Comparison of ENCODE assay signal across 7 cellular contexts in the genomic region with DNA sequence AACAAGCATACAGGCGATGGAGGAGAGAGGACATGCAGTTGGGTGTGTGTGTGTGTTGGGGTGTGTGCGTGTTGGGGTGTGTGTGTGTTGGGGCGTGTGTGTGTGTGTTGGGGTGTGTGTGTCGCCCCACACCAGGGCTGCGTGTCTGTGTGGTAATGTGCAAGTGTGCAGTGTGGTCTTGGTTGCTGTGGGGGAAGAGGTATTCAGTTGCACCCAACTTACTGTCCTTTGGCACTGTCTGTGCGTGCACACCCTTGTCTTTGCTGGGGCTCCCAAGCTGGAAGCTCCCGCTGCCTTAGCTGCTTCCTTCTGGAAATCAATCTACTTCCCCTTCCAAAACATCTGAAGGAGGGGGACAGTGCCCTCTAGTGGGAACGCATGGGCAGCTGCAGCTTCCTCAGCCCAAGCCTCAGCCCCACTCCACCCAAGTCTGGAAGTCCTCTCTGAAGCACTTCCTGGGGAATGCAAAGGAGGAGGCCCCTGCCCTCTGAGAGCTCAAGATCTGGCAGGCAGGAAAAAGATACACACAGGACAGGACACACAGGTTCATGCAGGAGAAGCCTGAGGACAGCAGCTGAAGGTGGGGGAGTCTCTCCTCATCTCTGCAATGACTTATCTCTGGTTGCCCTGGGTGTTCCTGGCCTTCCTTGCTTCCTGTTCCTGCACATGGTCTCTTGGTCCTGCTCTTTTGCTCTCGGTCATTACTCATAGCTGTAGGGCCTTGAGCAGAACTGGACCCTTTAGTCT. TPM values are rescaled to one million over a fixed set of nuclear protein-coding genes. Genes with fewer than 3 reads are reported as not detected.
DNase-seq lines count a peak whose midpoint lies in the region; ATAC-seq, FAIRE-seq and TF ChIP-seq lines count a peak whose summit lies in the region.

No MANE protein-coding gene starts in this region.

- POLR2A ChIA-PET in GM12878 (lab: Charles Lee) = interaction anchor here (0.5 to 1.6 kb wide), 3 partner anchors 103 to 404 kb away, joined by 3 to 4 read pairs (median 3); no protein-coding TSS in a partner anchor

- TF ChIP-seq POLR2A in GM12878 (IDR thresholded peaks at IDR 0.05; ENCODE audit: low read depth, low read length) = no peak

- peaks cover 11% of the 10 kb centered on the region for H3K4me1 Mint-ChIP-seq in T-helper 2 cell treated with Interferon-gamma antibody and Interleukin-4, amounts not matched to agents 5 μg/mL and 100 μg/mL, for 36 hours (ENCODE audit: low read depth)

- CTCF ChIA-PET in GM12878 (lab: Yijun Ruan, JAX) = interaction anchor here (0.5 to 8.0 kb wide), 54 partner anchors 9 to 1615 kb away, joined by 3 to 121 read pairs (median 4); a partner anchor contains a TSS

- peak; percentile 78 for ATAC-seq in GM12878
- ATAC-seq in HG02884 (IDR thresholded peaks at IDR 0.05; ENCODE audit: unreplicated experiment) = no peak

- peaks cover 4% of the 10 kb centered on the region for H3K27me3 Mint-ChIP-seq in T-helper 2 cell treated with Interferon-gamma antibody and Interleukin-4, amounts not matched to agents 5 μg/mL and 100 μg/mL, for 36 hours (ENCODE audit: low read depth)

- DNase-seq in NCI-H146 (lab: John Stamatoyannopoulos, UW) (peak; percentile 73), GM12878 (ENCODE audit: low read depth, low spot score) (no peak), iPS-NIHi7 (ENCODE audit: extremely low spot score) (peak; percentile 80), small intestine (peak; percentile 86)
- peak; percentile 53 for DNase-seq in T-helper 2 cell treated with Interferon-gamma antibody and Interleukin-4, amounts not matched to agents 5 μg/mL and 100 μg/mL, for 36 hours (ENCODE audit: low spot score)

- WGBS in GM12878 (ENCODE audit: insufficient coverage, insufficient replicate concordance, low lambda C conversion rate, missing lambda C conversion rate) = 20% methylated on average over 9 of the region's 9 CpGs
- WGBS in small intestine, 3 donors = 25 to 39% (median 32%) methylated on average over 9 of the region's 9 CpGs

- no peak overlapping the region for H3K4me3 Mint-ChIP-seq in T-helper 2 cell treated with Interferon-gamma antibody and Interleukin-4, amounts not matched to agents 5 μg/mL and 100 μg/mL, for 36 hours

- H3K4me3 ChIP-seq in GM12878 = no peak overlapping the region
- H3K4me3 ChIP-seq in small intestine (ENCODE audit: low read depth in 1 of 2, low read length in 2 of 2) = no peak overlapping the region

- intact Hi-C loops in GM12878 (cut with micrococcal nuclease; ENCODE audit: unreplicated experiment) = loop anchor here (1.0 to 10.0 kb wide), 4 partner anchors 31 to 334 kb away; a partner anchor contains a TSS

- FAIRE-seq in GM12878 (lab: Jason Lieb, UNC) = peak; percentile 97
- no peak for FAIRE-seq in small intestine (lab: Jason Lieb, UNC)

- RAD21 ChIA-PET in GM12878 (lab: Charles Lee; ENCODE audit: unreplicated experiment) = interaction anchor here (0.7 to 7.3 kb wide), 8 partner anchors 13 to 329 kb away, joined by 3 to 74 read pairs (median 4); a partner anchor contains a TSS

- H4K20me1 ChIP-seq in GM12878 (ENCODE audit: control insufficient read depth, insufficient read depth) = no peaks in the 10 kb centered on the region

- H3K9ac ChIP-seq in GM12878 (ENCODE audit: control insufficient read depth, insufficient read depth, low read length) = no peak overlapping the region

- H3K9me3 ChIP-seq in GM12878 (replicated peaks; ENCODE audit: control insufficient read depth, insufficient read depth, low read length) (no peaks in the 10 kb centered on the region), small intestine (ENCODE audit: control insufficient read depth, low read depth) (no peaks in the 10 kb centered on the region)

- no peak overlapping the region for H3K4me2 ChIP-seq in GM12878 (ENCODE audit: control insufficient read depth, insufficient read depth)

- TF ChIP-seq CTCF in GM12873 (IDR thresholded peaks at IDR 0.05; ENCODE audit: insufficient read depth, low read depth, low read length, missing control alignments) = peak; percentile 97
- TF ChIP-seq CTCF in GM12878 (IDR thresholded peaks at IDR 0.05 in 2 of 3, conservative IDR thresholded peaks at IDR 0.05 in 1 of 3; ENCODE audit: control insufficient read depth in 2 of 3, extremely low read depth in 1 of 3, insufficient read depth in 1 of 3, low read depth in 3 of 3, low read length in 3 of 3) = peak; percentile 92 to 98 (median 98)

- H3K4me1 ChIP-seq in GM12878 (ENCODE audit: control insufficient read depth, insufficient read depth, low read length) = no peaks in the 10 kb centered on the region
- no peaks in the 10 kb centered on the region for H3K4me1 ChIP-seq in small intestine (ENCODE audit: control insufficient read depth in 2 of 2, insufficient read depth in 1 of 2, low read depth in 1 of 2, low read length in 1 of 2)

- in situ Hi-C loops in GM12878 (cut with MboI) = no loop called here

- H3K79me2 ChIP-seq in GM12878 (ENCODE audit: control insufficient read depth, insufficient read depth, low read length) = no peaks in the 10 kb centered on the region

- no TSS peak for BruUV-seq in GM12878 (replicated peaks; lab: Mats Ljungman, UMichigan)

- SMC1A ChIA-PET in GM12878 (lab: Charles Lee; ENCODE audit: uncharacterized antibody, unreplicated experiment) = interaction anchor here (0.7 to 5.2 kb wide), 15 partner anchors 13 to 664 kb away, joined by 3 to 37 read pairs (median 4); a partner anchor contains a TSS

- TF ChIP-seq EP300 in GM12878 (IDR thresholded peaks at IDR 0.05; ENCODE audit: borderline replicate concordance in 1 of 2, control insufficient read depth in 1 of 2, low read depth in 2 of 2, low read length in 2 of 2) = no peak

- no peaks in the 10 kb centered on the region for H3K9me3 Mint-ChIP-seq in T-helper 2 cell treated with Interferon-gamma antibody and Interleukin-4, amounts not matched to agents 5 μg/mL and 100 μg/mL, for 36 hours

- no peak overlapping the region; the same call in 1 of the 2 replicates for H2AFZ ChIP-seq in GM12878 (ENCODE audit: control insufficient read depth, low read depth, low read length)

- H3K36me3 Mint-ChIP-seq in T-helper 2 cell treated with Interferon-gamma antibody and Interleukin-4, amounts not matched to agents 5 μg/mL and 100 μg/mL, for 36 hours (ENCODE audit: low read depth) = no peaks in the 10 kb centered on the region

- no peak overlapping the region for H3K27ac Mint-ChIP-seq in T-helper 2 cell treated with Interferon-gamma antibody and Interleukin-4, amounts not matched to agents 5 μg/mL and 100 μg/mL, for 36 hours

- H3K27ac ChIP-seq in GM12878 (ENCODE audit: control insufficient read depth, insufficient read depth) = no peak overlapping the region
- no peak overlapping the region for H3K27ac ChIP-seq in small intestine (ENCODE audit: low read depth in 1 of 2, low read length in 1 of 2)

- TF ChIP-seq RAD21 in GM12878 (IDR thresholded peaks at IDR 0.05; ENCODE audit: insufficient read depth, low read depth, low read length) = peak; percentile 77

- H3K36me3 ChIP-seq in GM12878 (ENCODE audit: control insufficient read depth in 2 of 2, insufficient read depth in 2 of 2, low read length in 1 of 2) (no peaks in the 10 kb centered on the region), small intestine (ENCODE audit: control insufficient read depth in 2 of 2, insufficient read depth in 2 of 2, low read length in 2 of 2) (no peaks in the 10 kb centered on the region)

- no peaks in the 10 kb centered on the region; a peak in 1 of 4 replicates for H3K27me3 ChIP-seq in GM12878 (replicated peaks in 1 of 2; ENCODE audit: control insufficient read depth in 2 of 2, insufficient read depth in 2 of 2, low read length in 1 of 2)
- H3K27me3 ChIP-seq in small intestine (ENCODE audit: control insufficient read depth in 2 of 2, insufficient read depth in 2 of 2, low read length in 2 of 2) = no peaks in the 10 kb centered on the region

RNA-seq across cellular contexts. Expression of a gene that starts 13.1 kb away (rescaled TPM):
- 0.27 and 2.0 TPM in 2 replicates for total RNA-seq in GM12878 (2013; cell fraction: nucleolus; rRNA removed)
- 0.05 and 0.28 TPM in 2 replicates for total RNA-seq in GM12878 (2014; rRNA removed)
- total RNA-seq in GM12878 (2014; rRNA removed; fragmentation: Illumina TruSeq; extraction: Trizol) = not detected in 2 replicates
- total RNA-seq in GM12878 (2021) = 0.13 and 0.26 TPM in 2 replicates
- polyA plus RNA-seq in GM12878 (2011; ENCODE audit: low read depth) = 0.22 TPM
- polyA plus RNA-seq in GM12878 (2011; rRNA removed) = 0.14 and 0.27 TPM in 2 replicates
- polyA plus RNA-seq in GM12878 (2011; cell fraction: cytosol; rRNA removed) = 0.18 and 0.22 TPM in 2 replicates
- 0.50 and 1.1 TPM in 2 replicates for polyA plus RNA-seq in GM12878 (2011; cell fraction: nucleus; rRNA removed)
- 0.42 and 0.83 TPM in 2 replicates for polyA plus RNA-seq in GM12878 (2012)
- 0.08 and 0.09 TPM in 2 replicates for polyA plus RNA-seq in GM12878 (2014; fragmentation: Illumina TruSeq; extraction: Trizol)
- polyA plus RNA-seq in GM12878 (2014; fragmentation: Nextera tagmentation; extraction: Ambion mirVana) = under 1 TPM in 1 of 2 experiments, not detected in 1; 0.02 TPM
- 0.01 and 0.15 TPM in 2 replicates for polyA plus RNA-seq in GM12878 (2014; rRNA removed)
- polyA plus RNA-seq in GM12878 (2016; fragmentation: Nextera tagmentation; extraction: Ambion mirVana) = not detected
- polyA minus RNA-seq in GM12878 (2011; rRNA and poly(A)+ RNA removed) = 0.05 and 0.22 TPM in 2 replicates
- polyA minus RNA-seq in GM12878 (2011; cell fraction: cytosol; rRNA and poly(A)+ RNA removed) = 0.42 TPM in 1 of 2 replicates, not detected in the other
- 0.36 TPM in 1 of 2 replicates, not detected in the other for polyA minus RNA-seq in GM12878 (2011; cell fraction: nucleus; rRNA and poly(A)+ RNA removed)
- under 1 TPM in 2 of 3 donors, not detected in 1; 0.81 to 0.85 TPM for polyA plus RNA-seq in small intestine

RNA-seq across cellular contexts. Expression of a gene that starts 14.7 kb away (rescaled TPM):
- 61.2 and 62.7 TPM in 2 replicates for total RNA-seq in GM12878 (2013; cell fraction: nucleolus; rRNA removed)
- 83.2 and 90.4 TPM in 2 replicates for total RNA-seq in GM12878 (2014; rRNA removed)
- 46.6 and 51.7 TPM in 2 replicates for total RNA-seq in GM12878 (2014; rRNA removed; fragmentation: Illumina TruSeq; extraction: Trizol)
- 78.7 and 90.1 TPM in 2 replicates for total RNA-seq in GM12878 (2021)
- polyA plus RNA-seq in GM12878 (2011; ENCODE audit: low read depth) = 36.1 TPM
- polyA plus RNA-seq in GM12878 (2011; rRNA removed) = 38.7 and 67.2 TPM in 2 replicates
- polyA plus RNA-seq in GM12878 (2011; cell fraction: cytosol; rRNA removed) = 62.2 and 64.3 TPM in 2 replicates
- 90.5 and 98.2 TPM in 2 replicates for polyA plus RNA-seq in GM12878 (2011; cell fraction: nucleus; rRNA removed)
- polyA plus RNA-seq in GM12878 (2012) = 38.5 and 44.3 TPM in 2 replicates
- 92.4 and 96.2 TPM in 2 replicates for polyA plus RNA-seq in GM12878 (2014; fragmentation: Illumina TruSeq; extraction: Trizol)
- polyA plus RNA-seq in GM12878 (2014; fragmentation: Nextera tagmentation; extraction: Ambion mirVana) = 1 to 10 TPM; 1.4 to 2.9 TPM
- 66.1 and 97.4 TPM in 2 replicates for polyA plus RNA-seq in GM12878 (2014; rRNA removed)
- polyA plus RNA-seq in GM12878 (2016; fragmentation: Nextera tagmentation; extraction: Ambion mirVana) = 10 to 100 TPM; 12.6 to 13.4 TPM
- 62.7 and 66.1 TPM in 2 replicates for polyA minus RNA-seq in GM12878 (2011; rRNA and poly(A)+ RNA removed)
- polyA minus RNA-seq in GM12878 (2011; cell fraction: cytosol; rRNA and poly(A)+ RNA removed) = 36.5 and 40.9 TPM in 2 replicates
- polyA minus RNA-seq in GM12878 (2011; cell fraction: nucleus; rRNA and poly(A)+ RNA removed) = 26.4 and 43.6 TPM in 2 replicates
- 10 to 100 TPM; 18.1 to 20.9 (median 20.6) TPM for polyA plus RNA-seq in small intestine

RNA-seq across cellular contexts. Expression of a gene that starts 33.3 kb away (rescaled TPM):
- total RNA-seq in GM12878 (2013; cell fraction: nucleolus; rRNA removed) = 0.76 and 1.9 TPM in 2 replicates
- total RNA-seq in GM12878 (2014; rRNA removed) (0.11 and 0.23 TPM in 2 replicates), GM12878 (2014; rRNA removed; fragmentation: Illumina TruSeq; extraction: Trizol) (0.05 and 0.22 TPM in 2 replicates), GM12878 (2021) (0.19 and 0.26 TPM in 2 replicates)
- 0.17 TPM for polyA plus RNA-seq in GM12878 (2011; ENCODE audit: low read depth)
- polyA plus RNA-seq in GM12878 (2011; rRNA removed) (0.23 and 0.61 TPM in 2 replicates), GM12878 (2014; fragmentation: Illumina TruSeq; extraction: Trizol) (0.13 and 0.49 TPM in 2 replicates), GM12878 (2014; fragmentation: Nextera tagmentation; extraction: Ambion mirVana) (under 1 TPM in 1 of 2 experiments, not detected in 1; 0.04 TPM), GM12878 (2014; rRNA removed) (0.27 and 0.63 TPM in 2 replicates), GM12878 (2016; fragmentation: Nextera tagmentation; extraction: Ambion mirVana) (under 1 TPM; 0.30 to 0.48 TPM), small intestine (100 to 1,000 TPM in 2 of 3 donors, 10 to 100 TPM in 1; 97.1 to 198 (median 117) TPM)
- polyA plus RNA-seq in GM12878 (2011; cell fraction: cytosol; rRNA removed) = 0.24 and 0.52 TPM in 2 replicates
- polyA plus RNA-seq in GM12878 (2011; cell fraction: nucleus; rRNA removed) = 1.7 and 2.5 TPM in 2 replicates
- polyA plus RNA-seq in GM12878 (2012) = 0.29 and 0.30 TPM in 2 replicates
- 0.37 and 0.62 TPM in 2 replicates for polyA minus RNA-seq in GM12878 (2011; rRNA and poly(A)+ RNA removed)
- not detected in 2 replicates for polyA minus RNA-seq in GM12878 (2011; cell fraction: cytosol; rRNA and poly(A)+ RNA removed)
- 0.60 and 1.4 TPM in 2 replicates for polyA minus RNA-seq in GM12878 (2011; cell fraction: nucleus; rRNA and poly(A)+ RNA removed)

RNA-seq across cellular contexts. Expression of a gene that starts 41.5 kb away (rescaled TPM):
- total RNA-seq in GM12878 (2013; cell fraction: nucleolus; rRNA removed) = 6.5 and 7.3 TPM in 2 replicates
- 73.1 and 82.0 TPM in 2 replicates for total RNA-seq in GM12878 (2014; rRNA removed)
- total RNA-seq in GM12878 (2014; rRNA removed; fragmentation: Illumina TruSeq; extraction: Trizol) = 44.6 and 45.3 TPM in 2 replicates
- 56.1 and 58.0 TPM in 2 replicates for total RNA-seq in GM12878 (2021)
- 77.7 TPM for polyA plus RNA-seq in GM12878 (2011; ENCODE audit: low read depth)
- polyA plus RNA-seq in GM12878 (2011; rRNA removed) = 97.8 and 140 TPM in 2 replicates
- polyA plus RNA-seq in GM12878 (2011; cell fraction: cytosol; rRNA removed) = 154 and 175 TPM in 2 replicates
- 44.1 and 56.7 TPM in 2 replicates for polyA plus RNA-seq in GM12878 (2011; cell fraction: nucleus; rRNA removed)
- polyA plus RNA-seq in GM12878 (2012) = 61.5 and 76.0 TPM in 2 replicates
- 37.6 and 51.7 TPM in 2 replicates for polyA plus RNA-seq in GM12878 (2014; fragmentation: Illumina TruSeq; extraction: Trizol)
- 100 to 1,000 TPM; 323 to 361 TPM for polyA plus RNA-seq in GM12878 (2014; fragmentation: Nextera tagmentation; extraction: Ambion mirVana)
- polyA plus RNA-seq in GM12878 (2014; rRNA removed) = 99.8 and 109 TPM in 2 replicates
- 100 to 1,000 TPM; 181 to 187 TPM for polyA plus RNA-seq in GM12878 (2016; fragmentation: Nextera tagmentation; extraction: Ambion mirVana)
- 34.3 and 45.1 TPM in 2 replicates for polyA minus RNA-seq in GM12878 (2011; rRNA and poly(A)+ RNA removed)
- 9.5 and 17.9 TPM in 2 replicates for polyA minus RNA-seq in GM12878 (2011; cell fraction: cytosol; rRNA and poly(A)+ RNA removed)
- 9.9 and 23.6 TPM in 2 replicates for polyA minus RNA-seq in GM12878 (2011; cell fraction: nucleus; rRNA and poly(A)+ RNA removed)
- polyA plus RNA-seq in small intestine = 100 to 1,000 TPM; 133 to 236 (median 182) TPM

RNA-seq across cellular contexts. Expression of a gene that starts 45.2 kb away (rescaled TPM):
- total RNA-seq in GM12878 (2013; cell fraction: nucleolus; rRNA removed) = 34.4 and 36.1 TPM in 2 replicates
- total RNA-seq in GM12878 (2014; rRNA removed) (68.3 and 76.5 TPM in 2 replicates), GM12878 (2014; rRNA removed; fragmentation: Illumina TruSeq; extraction: Trizol) (74.2 and 75.9 TPM in 2 replicates), GM12878 (2021) (87.9 and 95.5 TPM in 2 replicates)
- 35.7 TPM for polyA plus RNA-seq in GM12878 (2011; ENCODE audit: low read depth)
- polyA plus RNA-seq in GM12878 (2011; rRNA removed) (86.0 and 113 TPM in 2 replicates), GM12878 (2014; fragmentation: Illumina TruSeq; extraction: Trizol) (82.0 and 93.1 TPM in 2 replicates), GM12878 (2014; fragmentation: Nextera tagmentation; extraction: Ambion mirVana) (10 to 100 TPM; 32.4 to 40.7 TPM), GM12878 (2014; rRNA removed) (47.3 and 59.2 TPM in 2 replicates), GM12878 (2016; fragmentation: Nextera tagmentation; extraction: Ambion mirVana) (10 to 100 TPM; 78.2 TPM), small intestine (10 to 100 TPM in 1 of 3 donors, 1 to 10 TPM in 2; 3.5 to 25.9 (median 6.5) TPM)
- 63.5 and 77.2 TPM in 2 replicates for polyA plus RNA-seq in GM12878 (2011; cell fraction: cytosol; rRNA removed)
- polyA plus RNA-seq in GM12878 (2011; cell fraction: nucleus; rRNA removed) = 56.9 and 65.6 TPM in 2 replicates
- polyA plus RNA-seq in GM12878 (2012) = 39.2 and 48.7 TPM in 2 replicates
- 116 and 120 TPM in 2 replicates for polyA minus RNA-seq in GM12878 (2011; rRNA and poly(A)+ RNA removed)
- 34.5 and 45.3 TPM in 2 replicates for polyA minus RNA-seq in GM12878 (2011; cell fraction: cytosol; rRNA and poly(A)+ RNA removed)
- polyA minus RNA-seq in GM12878 (2011; cell fraction: nucleus; rRNA and poly(A)+ RNA removed) = 26.7 and 32.1 TPM in 2 replicates

Comparison
In these comparisons a context has a peak if more than half of its experiments do, and no peak if none do; other contexts are left out.
1. RNA of a gene that starts 33.3 kb away (polyA plus RNA-seq): 97.1 to 198 TPM in small intestine; 0.04 to 2.5 TPM in GM12878; every median in the first group is over 10 times any median in the second.